8 cellular contexts compared by ENCODE assay signal in the genomic region with DNA sequence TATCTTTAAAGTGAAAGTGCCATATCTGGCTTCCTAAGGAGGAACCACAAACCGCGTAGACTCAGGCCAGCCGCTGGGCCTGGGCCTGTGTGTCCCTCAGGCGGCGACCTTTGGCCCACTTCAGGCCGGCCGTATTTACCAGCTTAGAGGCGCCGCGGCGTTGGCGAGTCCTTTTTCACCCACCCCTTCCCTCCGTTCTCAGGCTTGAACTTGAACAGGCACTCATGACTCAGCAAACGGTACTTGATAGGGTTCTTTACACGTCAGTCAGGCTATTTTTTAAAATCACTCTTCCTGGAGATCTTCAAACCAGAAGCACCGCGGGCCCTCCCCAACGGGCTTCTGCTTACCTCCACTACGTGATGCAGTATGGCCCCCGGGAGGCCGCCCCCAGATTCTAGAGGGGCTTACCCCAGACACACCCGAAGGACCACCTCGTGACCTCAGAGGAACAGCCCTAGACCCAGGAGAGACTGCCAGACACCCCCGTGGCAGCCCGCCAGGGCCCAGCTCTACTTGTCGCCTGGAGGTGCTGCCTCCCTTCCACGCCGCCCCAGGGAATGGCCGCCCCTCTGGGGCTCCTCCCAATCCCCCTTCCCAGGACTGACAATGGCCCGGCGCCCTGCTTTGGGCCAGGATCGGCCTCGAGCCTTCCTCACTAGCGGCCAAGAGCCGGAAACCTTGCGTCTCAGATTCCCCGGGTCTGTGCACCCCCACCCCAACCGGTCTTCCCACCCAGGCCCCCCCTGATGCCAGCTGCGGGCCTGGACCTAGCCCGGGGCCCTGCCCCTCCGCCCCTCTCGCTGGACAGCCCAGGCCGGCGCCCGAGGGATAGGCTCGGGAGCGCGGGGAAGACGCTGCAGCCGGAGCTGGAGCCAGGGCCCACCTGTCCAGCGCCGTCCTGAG. TPM values are rescaled to one million over a fixed set of nuclear protein-coding genes. Genes with fewer than 3 reads are reported as not detected.
DNase-seq lines count a peak whose midpoint lies in the region; ATAC-seq and TF ChIP-seq lines count a peak whose summit lies in the region.

No MANE protein-coding gene starts in this region.

- H3K9me3 ChIP-seq in BE2C = no peaks in the 10 kb centered on the region

- H3K4me3 ChIP-seq in retinal pigment epithelial cell (ENCODE audit: low read length) (peak overlapping the region; percentile 53), BE2C (ENCODE audit: low read depth, low read length) (no peak overlapping the region)

- H3K4me1 ChIP-seq in BE2C = no peaks in the 10 kb centered on the region

- ATAC-seq in GM19467 (IDR thresholded peaks at IDR 0.05; ENCODE audit: unreplicated experiment) = peak; percentile 67

- DNase-seq in CD1c-positive myeloid dendritic cell (ENCODE audit: extremely low spot score) (peak; percentile 85), HPDE6-E6E7 (ENCODE audit: extremely low spot score) (peak; percentile 79), T1000 (lab: John Stamatoyannopoulos, UW) (peak; percentile 19), astrocyte of the hippocampus (ENCODE audit: low read depth, low spot score) (peak; percentile 96), hypothalamus (lab: John Stamatoyannopoulos, UW) (peak; percentile 10 to 86 (median 70)), retinal pigment epithelial cell (ENCODE audit: low read depth) (peak; percentile 98), BE2C (no peak)

- TF ChIP-seq CTCF in retinal pigment epithelial cell (conservative IDR thresholded peaks at IDR 0.05; ENCODE audit: low read depth, low read length) (no peak), BE2C (IDR thresholded peaks at IDR 0.05; ENCODE audit: low read depth, low read length) (no peak)

- no peaks in the 10 kb centered on the region for H3K36me3 ChIP-seq in BE2C

- H3K27me3 ChIP-seq in BE2C = no peaks in the 10 kb centered on the region

RNA-seq across cellular contexts. Expression of a gene that starts 33.8 kb away (rescaled TPM):
- polyA plus RNA-seq in BE2C (2012; ENCODE audit: insufficient read depth, insufficient read length, low read depth) = 1.2 TPM

RNA-seq across cellular contexts. Expression of a gene that starts 39.4 kb away (rescaled TPM):
- 13.2 TPM for polyA plus RNA-seq in BE2C (2012; ENCODE audit: insufficient read depth, insufficient read length, low read depth)
